16 cellular contexts compared by ENCODE assay signal in genomic region chr16:57791903-57792461, GRCh38. TPM values are rescaled to one million over a fixed set of nuclear protein-coding genes. Genes with fewer than 3 reads are reported as not detected.
A peak's percentile ranks its signal among the peaks of the same experiment; 100 is the strongest.
DNase-seq lines count a peak whose midpoint lies in the region; ATAC-seq, FAIRE-seq and TF ChIP-seq lines count a peak whose summit lies in the region.
"Had no signal": no experiment of that assay in that cellular context is flagged by ENCODE, and none has a peak within 500 bp of the region (broad histone marks: within the 10 kb centered on the region; RNA-seq: fewer than 3 reads in every experiment).

No MANE protein-coding gene starts in this region.

- H3K9me3 Mint-ChIP-seq in chondrocyte (ENCODE audit: low read depth): no peaks in the 10 kb centered on the region
- H3K9me3 Mint-ChIP-seq in activated naive CD4-positive, alpha-beta T cell treated with anti-CD3 and anti-CD28 coated beads, Interleukin-2, amount 10 ng/mL, durations not matched to agents 7 days and 5 days: no peaks in the 10 kb centered on the region
- H3K9me3 Mint-ChIP-seq: CD8-positive, alpha-beta T cell; IgD-negative memory B cell had no signal

- H3K4me1 Mint-ChIP-seq in chondrocyte (ENCODE audit: low read depth): peaks cover 31% of the 10 kb centered on the region
- no peaks in the 10 kb centered on the region for H3K4me1 Mint-ChIP-seq in activated naive CD4-positive, alpha-beta T cell treated with anti-CD3 and anti-CD28 coated beads, Interleukin-2, amount 10 ng/mL, durations not matched to agents 7 days and 5 days

- CTCF ChIA-PET in A549 (lab: Yijun Ruan, JAX): interaction anchor here (0.6 to 15.8 kb wide), 7 partner anchors 9 to 216 kb away, joined by 3 to 164 read pairs (median 4); no protein-coding TSS in a partner anchor
- CTCF ChIA-PET in activated naive CD4-positive, alpha-beta T cell treated with anti-CD3 and anti-CD28 coated beads, Interleukin-2, amount 10 ng/mL, durations not matched to agents 7 days and 5 days (lab: Charles Lee): interaction anchor here (0.6 to 1.8 kb wide), 2 partner anchors 72 to 216 kb away, joined by 4 to 5 read pairs; no protein-coding TSS in a partner anchor

- DNase-seq in A549 (ENCODE audit: low read depth in 1 of 2, low spot score in 1 of 2) (no peak), HTR-8/SVneo (ENCODE audit: insufficient read length, low spot score) (no peak), chondrocyte (ENCODE audit: low spot score) (no peak), gastrocnemius medialis (no peak), LoVo (ENCODE audit: low spot score) (no peak), GM12891 (ENCODE audit: insufficient read length, low spot score) (no peak)
- DNase-seq in activated naive CD4-positive, alpha-beta T cell treated with anti-CD3 and anti-CD28 coated beads, Interleukin-2, amount 10 ng/mL, durations not matched to agents 7 days and 5 days: no peak
- DNase-seq: ACHN; CD8-positive, alpha-beta T cell; GF-D8; GM23248; NCI-H1092; SIG-M5 had no signal

- no peak overlapping the region for H3K4me3 Mint-ChIP-seq in chondrocyte (ENCODE audit: unreplicated experiment)
- H3K4me3 Mint-ChIP-seq in activated naive CD4-positive, alpha-beta T cell treated with anti-CD3 and anti-CD28 coated beads, Interleukin-2, amount 10 ng/mL, durations not matched to agents 7 days and 5 days: no peak overlapping the region
- H3K4me3 Mint-ChIP-seq: CD8-positive, alpha-beta T cell; IgD-negative memory B cell had no signal

- POLR2A ChIA-PET in A549 (lab: Yijun Ruan, JAX): interaction anchor here (0.6 to 1.3 kb wide), 3 partner anchors 11 to 210 kb away, joined by 3 to 7 read pairs (median 4); partner anchors contain the start of gene KIFC3

- WGBS in A549 (ENCODE audit: missing lambda C conversion rate): 82% methylated on average over 8 of the region's 8 CpGs

- H3K4me3 ChIP-seq in A549 (no peak overlapping the region), gastrocnemius medialis (peak overlapping the region in 1 of 4 donors; percentile 37)
- H3K4me3 ChIP-seq: GM23248 had no signal

- 0 out of 3 replicates have a peak overlapping the region, but pooled peaks have one; percentile 11 for H3K4me2 ChIP-seq in A549

- no peaks in the 10 kb centered on the region for H3K9me3 ChIP-seq in A549
- H3K9me3 ChIP-seq in gastrocnemius medialis: no peaks in the 10 kb centered on the region

- peaks cover 66% of the 10 kb centered on the region for H3K4me1 ChIP-seq in A549
- H3K4me1 ChIP-seq in gastrocnemius medialis: peaks cover 33% of the 10 kb centered on the region in 2 donors

- H3K27me3 ChIP-seq in gastrocnemius medialis: no peaks in the 10 kb centered on the region

- TF ChIP-seq CTCF in A549 (IDR thresholded peaks at IDR 0.05) (no peak), chondrocyte (IDR thresholded peaks at IDR 0.05) (no peak), gastrocnemius medialis (IDR thresholded peaks at IDR 0.05 in 4 of 5, conservative IDR thresholded peaks at IDR 0.05 in 1 of 5) (no peak)

- H3K27me3 Mint-ChIP-seq in chondrocyte (ENCODE audit: low read depth): no peaks in the 10 kb centered on the region
- peaks cover 27% of the 10 kb centered on the region for H3K27me3 Mint-ChIP-seq in activated naive CD4-positive, alpha-beta T cell treated with anti-CD3 and anti-CD28 coated beads, Interleukin-2, amount 10 ng/mL, durations not matched to agents 7 days and 5 days

- FAIRE-seq in A549 (lab: Jason Lieb, UNC): no peak
- peak; percentile 55 for FAIRE-seq in HTR-8/SVneo (lab: Jason Lieb, UNC)
- FAIRE-seq in GM12891 (lab: Jason Lieb, UNC): no peak
- FAIRE-seq: D721Med had no signal

- TF ChIP-seq RAD21 in A549 (conservative IDR thresholded peaks at IDR 0.05 in 1 of 2, IDR thresholded peaks at IDR 0.05 in 1 of 2): no peak

- ATAC-seq in A549: no peak
- ATAC-seq in gastrocnemius medialis: peak in 1 of 2 donors; percentile 12
- ATAC-seq: CD8-positive, alpha-beta T cell; HCT116 had no signal

- no peaks in the 10 kb centered on the region for H3K36me3 ChIP-seq in gastrocnemius medialis

- peaks cover 22% of the 10 kb centered on the region for H3K36me3 Mint-ChIP-seq in chondrocyte (ENCODE audit: low read depth)
- no peaks in the 10 kb centered on the region for H3K36me3 Mint-ChIP-seq in activated naive CD4-positive, alpha-beta T cell treated with anti-CD3 and anti-CD28 coated beads, Interleukin-2, amount 10 ng/mL, durations not matched to agents 7 days and 5 days
- H3K36me3 Mint-ChIP-seq: CD8-positive, alpha-beta T cell; IgD-negative memory B cell had no signal

- in situ Hi-C loops in gastrocnemius medialis (cut with MboI; ENCODE audit: low sequenced_read_pairs in 4 of 4): no loop called here

- intact Hi-C loops in gastrocnemius medialis (cut with DNase I; ENCODE audit: low total_unique reads): loop anchor here (2.0 to 5.0 kb wide), 2 partner anchors 35 to 235 kb away; partner anchors contain the start of gene MMP15

- peak overlapping the region; percentile 59 for H3K27ac Mint-ChIP-seq in chondrocyte (ENCODE audit: unreplicated experiment)
- H3K27ac Mint-ChIP-seq in activated naive CD4-positive, alpha-beta T cell treated with anti-CD3 and anti-CD28 coated beads, Interleukin-2, amount 10 ng/mL, durations not matched to agents 7 days and 5 days: no peak overlapping the region
- H3K27ac Mint-ChIP-seq: CD8-positive, alpha-beta T cell; IgD-negative memory B cell had no signal

- no peak for TF ChIP-seq EP300 in A549 (IDR thresholded peaks at IDR 0.05)

- H3K27ac ChIP-seq in A549 (peak overlapping the region in 1 of 2 experiments; percentile 61; a peak in 3 of 6 replicates), gastrocnemius medialis (peak overlapping the region; percentile 76 to 85 (median 82))
- H3K27ac ChIP-seq: GM23248 had no signal

- TF ChIP-seq POLR2A in A549 (IDR thresholded peaks at IDR 0.05; ENCODE audit: low read length) (no peak), gastrocnemius medialis (IDR thresholded peaks at IDR 0.05) (no peak), GM12891 (IDR thresholded peaks at IDR 0.05; ENCODE audit: low read depth, low read length) (no peak)

TF ChIP-seq in A549, 52 proteins besides CTCF, POLR2A, EP300 and RAD21 (continues in another document):
- TF ChIP-seq POLR2AphosphoS2 (conservative IDR thresholded peaks at IDR 0.05; ENCODE audit: low read length): no peak

TF ChIP-seq in GM12891, 5 proteins besides CTCF, POLR2A, EP300 and RAD21:
- TF ChIP-seq SPI1 (IDR thresholded peaks at IDR 0.05; ENCODE audit: low read depth, low read length) (no peak), TAF1 (IDR thresholded peaks at IDR 0.05; ENCODE audit: low read depth, low read length) (no peak), POU2F2 (IDR thresholded peaks at IDR 0.05; ENCODE audit: low read depth, low read length) (no peak), PAX5 (IDR thresholded peaks at IDR 0.05; ENCODE audit: insufficient read depth, low read length, severe bottlenecking) (no peak)

RNA-seq across cellular contexts. Expression of gene KIFC3, which starts 10.3 kb away (rescaled TPM):
- 127 and 128 TPM in 2 replicates for polyA plus RNA-seq in A549 (2011; rRNA removed)
- polyA plus RNA-seq in A549 (2012; cell fraction: cytosol; rRNA removed): 236 and 291 TPM in 2 replicates
- polyA plus RNA-seq in A549 (2012; cell fraction: nucleus; rRNA removed): 781 and 955 TPM in 2 replicates
- polyA plus RNA-seq in A549 (2017; fragmentation: RNase III; extraction: RNeasy Plus Mini Kit Qiagen cat#74134 plus additional on column Dnase treatment): 171 to 180 TPM (median 178 TPM) in 3 replicates
- 225 and 333 TPM in 2 replicates for polyA minus RNA-seq in A549 (2011; rRNA and poly(A)+ RNA removed)
- 74.4 to 135 TPM (median 75.6 TPM) in 3 replicates for total RNA-seq in chondrocyte
- total RNA-seq in gastrocnemius medialis: 10 to 100 TPM in 1 of 4 donors, 1 to 10 TPM in 3; 2.1 to 12.0 (median 3.2) TPM
- 1.3 TPM for polyA plus RNA-seq in GM12891 (2012; ENCODE audit: low read depth, missing spikeins)
- polyA plus RNA-seq: IgD-negative memory B cell had no signal

RNA-seq across cellular contexts. Expression of gene KATNB1, which starts 56.4 kb away (rescaled TPM):
- 18.6 and 21.1 TPM in 2 replicates for polyA plus RNA-seq in A549 (2011; rRNA removed)
- polyA plus RNA-seq in A549 (2012; cell fraction: cytosol; rRNA removed): 43.2 and 53.0 TPM in 2 replicates
- 124 and 158 TPM in 2 replicates for polyA plus RNA-seq in A549 (2012; cell fraction: nucleus; rRNA removed)
- 18.1 to 21.0 TPM (median 19.1 TPM) in 3 replicates for polyA plus RNA-seq in A549 (2017; fragmentation: RNase III; extraction: RNeasy Plus Mini Kit Qiagen cat#74134 plus additional on column Dnase treatment)
- polyA minus RNA-seq in A549 (2011; rRNA and poly(A)+ RNA removed): 14.3 and 22.3 TPM in 2 replicates
- total RNA-seq in chondrocyte: 14.0 to 20.6 TPM (median 14.7 TPM) in 3 replicates
- 10 to 100 TPM; 10.7 to 18.0 (median 14.2) TPM for total RNA-seq in gastrocnemius medialis
- 17.3 TPM for polyA plus RNA-seq in GM12891 (2012; ENCODE audit: low read depth, missing spikeins)
